In the genomic region with DNA sequence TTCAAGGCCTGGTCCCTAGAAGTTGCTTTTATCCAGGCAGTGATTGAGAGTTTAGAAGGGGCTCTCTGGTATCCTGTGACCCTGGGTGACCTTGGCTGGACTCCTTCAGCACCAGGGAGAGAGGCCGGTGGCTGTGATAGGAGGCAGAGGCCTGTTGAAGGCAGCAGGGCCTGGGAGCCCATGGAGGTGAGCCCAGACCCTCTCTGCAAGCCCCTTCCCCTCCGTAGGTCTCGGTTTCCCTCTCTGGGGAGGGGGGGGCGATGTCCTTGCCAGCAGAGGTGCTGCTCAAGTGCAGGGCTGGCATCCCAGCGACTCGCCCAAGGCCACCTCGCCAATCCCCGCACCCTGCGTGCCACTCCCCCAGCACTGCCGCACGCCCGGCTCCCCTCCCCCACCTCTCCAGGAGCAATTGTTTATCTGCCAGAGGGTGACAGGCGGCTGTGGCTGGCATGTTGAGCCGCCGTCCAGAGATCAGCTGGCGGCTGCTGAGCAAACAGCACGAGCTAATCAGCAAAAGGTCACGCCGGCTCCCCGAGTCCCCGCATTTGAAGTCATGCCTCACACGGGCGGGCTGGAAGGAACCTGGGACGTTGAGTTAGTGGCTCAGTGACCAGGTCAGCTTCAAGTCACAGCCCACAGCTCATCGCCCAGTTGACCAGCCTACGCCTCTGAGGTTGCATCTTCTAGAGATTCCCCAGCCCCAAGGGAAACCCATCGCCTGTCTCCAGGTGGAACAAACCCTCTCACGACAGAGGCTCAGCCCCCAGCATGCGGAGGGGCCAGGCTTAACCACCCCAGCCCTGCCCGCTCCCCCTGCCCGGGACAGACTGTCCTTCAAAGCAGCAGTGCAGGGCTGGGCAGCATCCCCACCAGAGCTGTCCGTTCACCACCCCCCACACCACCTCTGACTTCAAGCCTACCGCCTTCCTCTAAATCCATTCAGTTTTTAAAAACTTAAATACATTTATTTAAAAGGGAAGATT, we compare ENCODE assay signal across 14 cellular contexts. TPM values are rescaled to one million over a fixed set of nuclear protein-coding genes. Genes with fewer than 3 reads are reported as not detected.
A peak's percentile ranks its signal among the peaks of the same experiment; 100 is the strongest.
DNase-seq lines count a peak whose midpoint lies in the region; ATAC-seq and TF ChIP-seq lines count a peak whose summit lies in the region.
"Had no signal": no experiment of that assay in that cellular context is flagged by ENCODE, and none has a peak within 500 bp of the region (broad histone marks: within the 10 kb centered on the region; RNA-seq: fewer than 3 reads in every experiment).

No MANE protein-coding gene starts in this region.

- 48% methylated on average over 9 of the region's 33 CpGs for WGBS in right lobe of liver (ENCODE audit: insufficient coverage, low coverage, low lambda C conversion rate, missing lambda C conversion rate)

- peak; percentile 47 for DNase-seq in Calu3
- DNase-seq in NCI-H187 treated with DMSO at 0.1 percent for 48 hours (lab: John Stamatoyannopoulos, UW) = peak; percentile 13
- peak; percentile 23 for DNase-seq in astrocyte of the hippocampus (ENCODE audit: low read depth, low spot score)
- DNase-seq in right lobe of liver = peak; percentile 87 to 94 (median 93)
- DNase-seq in DMS114 treated with DMSO at 0.1 percent for 48 hours (lab: John Stamatoyannopoulos, UW; ENCODE audit: unreplicated experiment) = no peak
- DNase-seq in stimulated activated CD4-positive, alpha-beta T cell treated with anti-CD3 and anti-CD28 coated beads, Interleukin-4, amount 100 ng/mL, for 4 hours = no peak
- no peak for DNase-seq in GM20000 (ENCODE audit: low spot score)
- DNase-seq: activated CD4-positive, alpha-beta T cell treated with anti-CD3 and anti-CD28 coated beads, Interleukin-2, amount 10 ng/mL, durations not matched to agents 7 days and 5 days; activated naive CD4-positive, alpha-beta T cell treated with Interleukin-2 at 50 U/mL for 16 hours; C1 segment of cervical spinal cord; head of caudate nucleus; stimulated activated CD4-positive, alpha-beta T cell treated with anti-CD3 and anti-CD28 coated beads, Interleukin-2, amount 100 ng/mL, for 24 hours had no signal

- TF ChIP-seq CTCF in Calu3 (IDR thresholded peaks at IDR 0.05; ENCODE audit: unreplicated experiment) = no peak
- no peak for TF ChIP-seq CTCF in right lobe of liver (IDR thresholded peaks at IDR 0.05)
- no peak for TF ChIP-seq CTCF in GM20000 (IDR thresholded peaks at IDR 0.05; ENCODE audit: extremely low read depth, missing control alignments)

- intact Hi-C loops in Calu3 (cut with micrococcal nuclease; ENCODE audit: unreplicated experiment) = no loop called here
- intact Hi-C loops in right lobe of liver (cut with DNase I) = no loop called here

- peak overlapping the region in 2 of 3 donors; percentile 49 to 54 for H3K27ac ChIP-seq in right lobe of liver

- peaks cover 0 to 41% (median 16%) of the 10 kb centered on the region in 4 donors for H3K4me1 ChIP-seq in right lobe of liver

- ATAC-seq in right lobe of liver = peak; percentile 90 to 93 (median 90)
- no peak for ATAC-seq in HG02970 (IDR thresholded peaks at IDR 0.05; ENCODE audit: low FRiP score, unreplicated experiment)

- H3K9me3 Mint-ChIP-seq in Calu3 (ENCODE audit: low read depth, unreplicated experiment) = no peaks in the 10 kb centered on the region

- no peak overlapping the region for H3K4me3 ChIP-seq in right lobe of liver

- BruUV-seq in Calu3 (replicated peaks; lab: Mats Ljungman, UMichigan) = no TSS peak

- no peak overlapping the region for H3K27ac Mint-ChIP-seq in Calu3 (ENCODE audit: unreplicated experiment)
- H3K27ac Mint-ChIP-seq: dendritic cell treated with granulocyte-macrophage colony-stimulating factor and Interleukin-4, amounts not matched to agents 40 ng/mL and 50 ng/mL, for 4 days had no signal

- no peaks in the 10 kb centered on the region for H3K36me3 ChIP-seq in right lobe of liver

- no peaks in the 10 kb centered on the region for H3K9me3 ChIP-seq in right lobe of liver

- H3K27me3 ChIP-seq in right lobe of liver = no peaks in the 10 kb centered on the region

- peaks cover 92% of the 10 kb centered on the region for H3K27me3 Mint-ChIP-seq in Calu3 (ENCODE audit: unreplicated experiment)
- H3K27me3 Mint-ChIP-seq: activated CD4-positive, alpha-beta T cell treated with anti-CD3 and anti-CD28 coated beads, Interleukin-2, amount 10 ng/mL, durations not matched to agents 7 days and 5 days had no signal

- no peak for TF ChIP-seq POLR2A in right lobe of liver (IDR thresholded peaks at IDR 0.05)

- H3K4me1 Mint-ChIP-seq in Calu3 (ENCODE audit: low read depth, unreplicated experiment) = peaks cover 22% of the 10 kb centered on the region

- CTCF ChIA-PET in Calu3 (lab: Charles Lee) = interaction anchor here (0.5 to 0.9 kb wide), 3 partner anchors 50 to 1814 kb away, joined by 3 to 4 read pairs (median 3); no protein-coding TSS in a partner anchor

- peaks cover 10% of the 10 kb centered on the region for H3K36me3 Mint-ChIP-seq in Calu3 (ENCODE audit: insufficient read depth, unreplicated experiment)

- no peak overlapping the region for H3K4me3 Mint-ChIP-seq in Calu3 (ENCODE audit: low read depth, unreplicated experiment)
- H3K4me3 Mint-ChIP-seq: activated CD4-positive, alpha-beta T cell treated with anti-CD3 and anti-CD28 coated beads, Interleukin-2, amount 10 ng/mL, durations not matched to agents 7 days and 5 days; dendritic cell treated with granulocyte-macrophage colony-stimulating factor and Interleukin-4, amounts not matched to agents 40 ng/mL and 50 ng/mL, for 4 days had no signal

RNA-seq across cellular contexts. Expression of gene ELFN1, which starts 43.7 kb away (rescaled TPM):
- total RNA-seq in Calu3 (2022) = 0.27 TPM in 1 of 2 replicates, not detected in the other
- 10 to 100 TPM in 1 of 6 experiments, 1 to 10 TPM in 5; 5.4 to 13.0 (median 7.5) TPM for total RNA-seq in right lobe of liver

Comparison
In these comparisons a context has a peak if more than half of its experiments do, and no peak if none do; other contexts are left out.
1. DNase-seq: peak in Calu3 (single experiment), NCI-H187 treated with DMSO at 0.1 percent for 48 hours (single experiment), astrocyte of the hippocampus (single experiment) and right lobe of liver (3 of 3); none in DMS114 treated with DMSO at 0.1 percent for 48 hours (single experiment), stimulated activated CD4-positive, alpha-beta T cell treated with anti-CD3 and anti-CD28 coated beads, Interleukin-4, amount 100 ng/mL, for 4 hours (0 of 2) and GM20000 (single experiment).